In genomic region chr1:155599828-155600572, GRCh38 we compare ENCODE assay signal across 7 cellular contexts. TPM values are rescaled to one million over a fixed set of nuclear protein-coding genes. Genes with fewer than 3 reads are reported as not detected.
DNase-seq lines count a peak whose midpoint lies in the region; FAIRE-seq and TF ChIP-seq lines count a peak whose summit lies in the region.
"Not testable (repeated sequence)": the region's sequence is repeated elsewhere in the genome, so short reads cannot be mapped to it uniquely, and the experiment has no call there.

No MANE protein-coding gene starts in this region.

- not testable (repeated sequence) for H3K4me2 ChIP-seq in OCI-LY7 (ENCODE audit: low read length); astrocyte (ENCODE audit: low read length)

- H2AFZ ChIP-seq in OCI-LY7 (ENCODE audit: low read length); astrocyte (ENCODE audit: low read depth, low read length): not testable (repeated sequence)

- not testable (repeated sequence) for H3K9me3 Mint-ChIP-seq in CD14-positive monocyte; astrocyte (ENCODE audit: unreplicated experiment); chondrocyte (ENCODE audit: low read depth); neural crest cell

- H3K9me2 ChIP-seq in OCI-LY7 (ENCODE audit: insufficient read depth, low read length): not testable (repeated sequence)

- FAIRE-seq in astrocyte (lab: Jason Lieb, UNC): not testable (repeated sequence)

- H3K27me3 ChIP-seq in astrocyte (ENCODE audit: insufficient read depth, low read length); iPS-20b (ENCODE audit: insufficient read depth, low read length): not testable (repeated sequence)

- BruUV-seq in OCI-LY7 (replicated peaks; lab: Mats Ljungman, UMichigan): TSS peak; percentile 32

- H3K36me3 Mint-ChIP-seq in CD14-positive monocyte; astrocyte (ENCODE audit: low read depth, unreplicated experiment); chondrocyte (ENCODE audit: low read depth); neural crest cell (ENCODE audit: low read depth): not testable (repeated sequence)

- DNase-seq in CD14-positive monocyte (ENCODE audit: low spot score); OCI-LY7 (ENCODE audit: low spot score); astrocyte (ENCODE audit: low read depth); chondrocyte (ENCODE audit: low spot score); neural crest cell (ENCODE audit: low read depth, low spot score): not testable (repeated sequence)

- not testable (repeated sequence) for H3K9ac ChIP-seq in astrocyte (ENCODE audit: low read length)
- H3K9ac ChIP-seq in iPS-20b (ENCODE audit: low read depth, low read length): 0 out of 2 replicates have a peak overlapping the region, but pooled peaks have one; percentile 32

- H3K4me1 ChIP-seq in HEK293 (ENCODE audit: control insufficient read depth, insufficient read depth, low read length); astrocyte (ENCODE audit: insufficient read depth, low read length); iPS-20b (ENCODE audit: insufficient read depth, low read length): not testable (repeated sequence)
- peaks cover 11% of the 10 kb centered on the region for H3K4me1 ChIP-seq in OCI-LY7 (ENCODE audit: insufficient read depth, low read length, poor library complexity, severe bottlenecking)

- not testable (repeated sequence) for H4K20me1 ChIP-seq in OCI-LY7 (ENCODE audit: insufficient read depth, low read length); astrocyte (ENCODE audit: insufficient read depth, low read length)

- H3K36me3 ChIP-seq in HEK293 (ENCODE audit: control insufficient read depth in 2 of 2, insufficient read depth in 1 of 2, low read length in 2 of 2); OCI-LY7 (ENCODE audit: insufficient read depth, low read length); astrocyte (ENCODE audit: insufficient read depth, low read length); iPS-20b (ENCODE audit: insufficient read depth, low read depth, low read length): not testable (repeated sequence)

- H3K79me2 ChIP-seq in OCI-LY7 (ENCODE audit: insufficient read depth, low read depth, low read length); astrocyte (ENCODE audit: insufficient read depth, low read length): not testable (repeated sequence)

- not testable (repeated sequence) for H3K4me3 ChIP-seq in HEK293 (ENCODE audit: low read depth, low read length); OCI-LY7 (ENCODE audit: low read depth, low read length, poor library complexity, severe bottlenecking); astrocyte (ENCODE audit: insufficient read depth, low read depth, low read length); iPS-20b (ENCODE audit: low read length)

- H3K27ac ChIP-seq in HEK293 (ENCODE audit: extremely low read depth, low read depth, low read length); OCI-LY7 (ENCODE audit: low read depth, low read length, poor library complexity, severe bottlenecking); astrocyte (ENCODE audit: low read depth, low read length); iPS-20b (ENCODE audit: low read length): not testable (repeated sequence)

- H3K4me1 Mint-ChIP-seq in CD14-positive monocyte (peaks cover 21% of the 10 kb centered on the region), chondrocyte (ENCODE audit: low read depth) (peaks cover 21% of the 10 kb centered on the region), neural crest cell (peaks cover 30% of the 10 kb centered on the region)
- H3K4me1 Mint-ChIP-seq in astrocyte (ENCODE audit: low read depth, unreplicated experiment): not testable (repeated sequence)

- TF ChIP-seq CTCF in CD14-positive monocyte (IDR thresholded peaks at IDR 0.05); HEK293 (tag by site-specific recombination; IDR thresholded peaks at IDR 0.05); OCI-LY7 (conservative IDR thresholded peaks at IDR 0.05; ENCODE audit: low read length); astrocyte (IDR thresholded peaks at IDR 0.05; ENCODE audit: insufficient read depth, low read depth, low read length); chondrocyte (IDR thresholded peaks at IDR 0.05); neural crest cell (conservative IDR thresholded peaks at IDR 0.05): not testable (repeated sequence)

- H3K4me3 Mint-ChIP-seq in CD14-positive monocyte (peak overlapping the region; percentile 15 to 41), astrocyte (ENCODE audit: unreplicated experiment) (peak overlapping the region; percentile 14), neural crest cell (peak overlapping the region; percentile 19)
- not testable (repeated sequence) for H3K4me3 Mint-ChIP-seq in chondrocyte (ENCODE audit: unreplicated experiment)

- H3K27ac Mint-ChIP-seq in CD14-positive monocyte: peak overlapping the region in 1 of 7 donors; percentile 40
- not testable (repeated sequence) for H3K27ac Mint-ChIP-seq in astrocyte (ENCODE audit: unreplicated experiment)
- peak overlapping the region; percentile 27 for H3K27ac Mint-ChIP-seq in chondrocyte (ENCODE audit: unreplicated experiment)
- peak overlapping the region; percentile 12 for H3K27ac Mint-ChIP-seq in neural crest cell (ENCODE audit: unreplicated experiment)

- H3K9me3 ChIP-seq in HEK293 (ENCODE audit: control insufficient read depth, insufficient read depth, low read depth, low read length); OCI-LY7 (ENCODE audit: low read length); astrocyte (ENCODE audit: insufficient read depth, low read depth, low read length); iPS-20b (ENCODE audit: insufficient read depth, low read depth, low read length): not testable (repeated sequence)

- POLR2A ChIA-PET in HEK293 (lab: Yijun Ruan, JAX); OCI-LY7 (lab: Charles Lee): not testable (repeated sequence)

- CTCF ChIA-PET in HEK293 (lab: Yijun Ruan, JAX): interaction anchor here (0.9 kb wide), 1 partner anchor 129 kb away, joined by 3 read pairs; no protein-coding TSS in a partner anchor
- CTCF ChIA-PET in OCI-LY7 (lab: Charles Lee; ENCODE audit: unreplicated experiment): not testable (repeated sequence)

- intact Hi-C loops in CD14-positive monocyte (cut with micrococcal nuclease); OCI-LY7 (cut with micrococcal nuclease; ENCODE audit: unreplicated experiment): not testable (repeated sequence)

- H3K27me3 Mint-ChIP-seq in CD14-positive monocyte (ENCODE audit: low read depth in 3 of 3): peaks cover 11 to 13% (median 12%) of the 10 kb centered on the region in 3 donors
- not testable (repeated sequence) for H3K27me3 Mint-ChIP-seq in astrocyte (ENCODE audit: low read depth, unreplicated experiment); chondrocyte (ENCODE audit: low read depth); neural crest cell (ENCODE audit: low read depth)

TF ChIP-seq in HEK293, 187 proteins besides CTCF, POLR2A, EP300 and RAD21:
- TF ChIP-seq WT1 (tag by site-specific recombination; IDR thresholded peaks at IDR 0.05) (peak; percentile 79), PRDM10 (tag by site-specific recombination; IDR thresholded peaks at IDR 0.05) (peak; percentile 84)

RNA-seq across cellular contexts. Expression of gene MSTO1, which starts 10.0 kb away (rescaled TPM):
- polyA plus RNA-seq in CD14-positive monocyte: 1 to 10 TPM; 3.8 to 4.8 TPM
- total RNA-seq in OCI-LY7 (2014; rRNA removed; shearing (Covaris generic)): 68.6 and 76.1 TPM in 2 replicates
- total RNA-seq in OCI-LY7 (2022) (82.9 and 83.3 TPM in 2 replicates), astrocyte (41.5 and 45.1 TPM in 2 replicates), chondrocyte (40.4 to 71.7 TPM (median 42.6 TPM) in 3 replicates), neural crest cell (82.4 and 92.4 TPM in 2 replicates)

RNA-seq across cellular contexts. Expression of gene ASH1L, which starts 37.4 kb away (rescaled TPM):
- 1 to 10 TPM; 2.7 to 5.6 TPM for polyA plus RNA-seq in CD14-positive monocyte
- total RNA-seq in OCI-LY7 (2014; rRNA removed; shearing (Covaris generic)): 33.2 and 34.4 TPM in 2 replicates
- total RNA-seq in OCI-LY7 (2022): 49.6 and 54.8 TPM in 2 replicates
- total RNA-seq in astrocyte: 29.9 and 31.1 TPM in 2 replicates
- 36.0 to 50.5 TPM (median 38.1 TPM) in 3 replicates for total RNA-seq in chondrocyte
- total RNA-seq in neural crest cell: 35.4 and 37.0 TPM in 2 replicates
